17 cellular contexts compared by ENCODE assay signal in the genomic region with DNA sequence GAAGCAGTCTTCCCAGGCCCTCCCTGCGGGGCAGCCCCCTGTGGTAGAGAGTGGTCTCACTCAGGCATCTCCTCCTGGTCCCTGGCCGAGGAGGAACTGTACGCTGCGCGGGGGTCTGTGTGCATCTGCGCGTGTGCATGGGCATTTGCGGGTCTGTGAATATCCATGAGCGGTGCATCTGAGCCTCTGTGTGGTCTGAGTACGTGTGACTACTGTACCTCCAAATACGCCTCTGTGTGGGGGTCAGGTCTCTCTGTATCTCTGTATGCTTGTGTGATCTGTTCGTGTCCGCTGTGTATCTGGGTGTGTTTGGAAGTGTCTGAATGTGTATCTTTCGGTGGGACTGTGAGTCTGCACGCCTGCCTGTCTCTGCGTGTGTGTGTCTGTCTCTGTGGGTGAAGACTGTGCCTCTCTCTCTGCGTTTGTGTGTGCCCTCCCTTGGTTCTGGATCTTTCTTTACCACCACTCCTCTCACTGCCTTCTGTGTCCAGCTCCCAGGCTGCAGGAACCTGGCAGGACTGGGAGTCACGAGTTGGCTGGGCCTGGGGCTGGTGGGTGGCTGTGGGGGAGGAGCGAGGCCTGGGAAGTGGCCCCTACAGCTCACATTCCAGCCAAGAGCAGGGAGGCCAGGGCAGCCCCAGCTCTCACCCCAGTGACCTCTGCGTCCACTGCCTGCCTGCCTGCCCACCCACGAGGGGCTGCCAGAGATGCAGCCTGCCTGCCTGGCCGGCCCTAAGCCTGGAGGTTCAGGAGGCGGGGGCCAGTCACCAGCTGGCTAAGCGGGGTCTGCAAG. TPM values are rescaled to one million over a fixed set of nuclear protein-coding genes. Genes with fewer than 3 reads are reported as not detected.
A peak's percentile ranks its signal among the peaks of the same experiment; 100 is the strongest.
DNase-seq lines count a peak whose midpoint lies in the region; ATAC-seq and TF ChIP-seq lines count a peak whose summit lies in the region.
"Had no signal": no experiment of that assay in that cellular context is flagged by ENCODE, and none has a peak within 500 bp of the region (broad histone marks: within the 10 kb centered on the region; RNA-seq: fewer than 3 reads in every experiment).

No MANE protein-coding gene starts in this region.

- TF ChIP-seq CTCF in psoas muscle (IDR thresholded peaks at IDR 0.05) = no peak
- no peak for TF ChIP-seq CTCF in CD14-positive monocyte (IDR thresholded peaks at IDR 0.05)

- no peaks in the 10 kb centered on the region for H3K9me3 ChIP-seq in SJCRH30 (replicated peaks)
- H3K9me3 ChIP-seq in iPS-18c (ENCODE audit: control insufficient read depth, insufficient read depth, low read length) = no peaks in the 10 kb centered on the region
- H3K9me3 ChIP-seq in psoas muscle = no peaks in the 10 kb centered on the region
- H3K9me3 ChIP-seq: transverse colon had no signal

- peak overlapping the region; percentile 96 for H3K4me3 ChIP-seq in SJCRH30
- peak overlapping the region; percentile 57; the same call in 1 of the 2 replicates for H3K4me3 ChIP-seq in iPS-18c (ENCODE audit: insufficient read depth, low read depth, low read length)
- peak overlapping the region; percentile 66 for H3K4me3 ChIP-seq in psoas muscle

- peaks cover 9% of the 10 kb centered on the region for H3K27me3 Mint-ChIP-seq in T-helper 1 cell treated with Interleukin-12 subunit alpha and Interleukin-12 subunit beta and Interleukin-4 antibody, amounts not matched to agents 30 μg/mL and 1 μg/mL, for 36 hours (ENCODE audit: low read depth)
- H3K27me3 Mint-ChIP-seq in CD14-positive monocyte (ENCODE audit: low read depth in 3 of 3) = peaks cover 13 to 34% (median 20%) of the 10 kb centered on the region in 3 donors

- no peak overlapping the region for H3K27ac Mint-ChIP-seq in T-helper 1 cell treated with Interleukin-12 subunit alpha and Interleukin-12 subunit beta and Interleukin-4 antibody, amounts not matched to agents 30 μg/mL and 1 μg/mL, for 36 hours
- peak overlapping the region in 1 of 7 donors; percentile 0 for H3K27ac Mint-ChIP-seq in CD14-positive monocyte

- H3K4me1 Mint-ChIP-seq in T-helper 1 cell treated with Interleukin-12 subunit alpha and Interleukin-12 subunit beta and Interleukin-4 antibody, amounts not matched to agents 30 μg/mL and 1 μg/mL, for 36 hours (ENCODE audit: low read depth) = no peaks in the 10 kb centered on the region
- H3K4me1 Mint-ChIP-seq in CD14-positive monocyte = peaks cover 11% of the 10 kb centered on the region

- no peaks in the 10 kb centered on the region for H3K36me3 Mint-ChIP-seq in T-helper 1 cell treated with Interleukin-12 subunit alpha and Interleukin-12 subunit beta and Interleukin-4 antibody, amounts not matched to agents 30 μg/mL and 1 μg/mL, for 36 hours (ENCODE audit: low read depth)
- no peaks in the 10 kb centered on the region for H3K36me3 Mint-ChIP-seq in CD14-positive monocyte

- ATAC-seq in psoas muscle = no peak
- no peak for ATAC-seq in GM19455 (IDR thresholded peaks at IDR 0.05; ENCODE audit: unreplicated experiment)
- no peak for ATAC-seq in HG02610 (IDR thresholded peaks at IDR 0.05; ENCODE audit: unreplicated experiment)

- DNase-seq in T-helper 1 cell (no peak), SJCRH30 (peak in 1 of 2 experiments; percentile 53), psoas muscle (peak in 1 of 2 donors; percentile 50), CD14-positive monocyte (ENCODE audit: low spot score) (no peak)
- DNase-seq: 8988T; activated CD4-positive, CD25-positive, alpha-beta regulatory T cell; activated T-cell treated with anti-CD3 and anti-CD28 coated beads, Interleukin-2, amount 50 U/mL, for 4 hours; effector CD4-positive, alpha-beta T cell; foreskin fibroblast; NCI-H2029 treated with DMSO at 0.1 percent for 48 hours; NK-92 treated with Interleukin-12 subunit alpha and Interleukin-12 subunit beta, amount 100 ng/mL, for 24 hours; transverse colon had no signal

- H3K27ac ChIP-seq in SJCRH30 = peak overlapping the region; percentile 50; the same call in 1 of the 2 replicates
- no peak overlapping the region for H3K27ac ChIP-seq in psoas muscle
- H3K27ac ChIP-seq: SK-N-MC had no signal

- no peaks in the 10 kb centered on the region for H3K9me3 Mint-ChIP-seq in T-helper 1 cell treated with Interleukin-12 subunit alpha and Interleukin-12 subunit beta and Interleukin-4 antibody, amounts not matched to agents 30 μg/mL and 1 μg/mL, for 36 hours
- peaks cover 0 to 3% (median 0%) of the 10 kb centered on the region in 7 donors for H3K9me3 Mint-ChIP-seq in CD14-positive monocyte
- H3K9me3 Mint-ChIP-seq: activated T-cell treated with anti-CD3 and anti-CD28 coated beads, Interleukin-2, amount 50 U/mL, for 4 hours had no signal

- H3K4me1 ChIP-seq in SJCRH30 = peaks cover 39% of the 10 kb centered on the region
- H3K4me1 ChIP-seq in psoas muscle = no peaks in the 10 kb centered on the region

- peak overlapping the region; percentile 52 for H3K4me3 Mint-ChIP-seq in T-helper 1 cell treated with Interleukin-12 subunit alpha and Interleukin-12 subunit beta and Interleukin-4 antibody, amounts not matched to agents 30 μg/mL and 1 μg/mL, for 36 hours
- peak overlapping the region in 1 of 2 donors; percentile 43 for H3K4me3 Mint-ChIP-seq in CD14-positive monocyte

- no peaks in the 10 kb centered on the region for H3K27me3 ChIP-seq in SJCRH30
- no peaks in the 10 kb centered on the region for H3K27me3 ChIP-seq in psoas muscle (ENCODE audit: insufficient read depth in 3 of 3, low read length in 2 of 3)
- H3K27me3 ChIP-seq: transverse colon had no signal

- H3K36me3 ChIP-seq in SJCRH30 (peaks cover 26% of the 10 kb centered on the region), psoas muscle (ENCODE audit: insufficient read depth in 1 of 2, low read depth in 1 of 2) (no peaks in the 10 kb centered on the region)
- H3K36me3 ChIP-seq: transverse colon had no signal

- 86 to 89% (median 88%) methylated on average over 24 of the region's 24 CpGs for WGBS in psoas muscle, 3 donors

- intact Hi-C loops in psoas muscle (cut with DNase I) = no loop called here
- intact Hi-C loops in CD14-positive monocyte (cut with micrococcal nuclease) = no loop called here

RNA-seq across cellular contexts. Expression of gene PGF, which starts 1.1 kb away (rescaled TPM):
- total RNA-seq in SJCRH30 (2014; rRNA removed; shearing (Covaris generic)) = 115 and 120 TPM in 2 replicates
- total RNA-seq in psoas muscle = 1 to 10 TPM; 4.1 to 9.8 (median 8.1) TPM
- polyA plus RNA-seq in psoas muscle (1 to 10 TPM; 2.5 to 9.2 (median 2.6) TPM), CD14-positive monocyte (not detected)

RNA-seq across cellular contexts. Expression of gene RPS6KL1, which starts 33.4 kb away (rescaled TPM):
- 1.8 TPM in 2 replicates for total RNA-seq in SJCRH30 (2014; rRNA removed; shearing (Covaris generic))
- total RNA-seq in psoas muscle = 10 to 100 TPM; 23.0 to 34.1 (median 28.1) TPM
- polyA plus RNA-seq in psoas muscle = 10 to 100 TPM in 2 of 3 donors, 1 to 10 TPM in 1; 9.4 to 25.6 (median 11.1) TPM
- not detected for polyA plus RNA-seq in CD14-positive monocyte

RNA-seq across cellular contexts. Expression of gene EIF2B2, which starts 46.2 kb away (rescaled TPM):
- total RNA-seq in SJCRH30 (2014; rRNA removed; shearing (Covaris generic)) = 56.8 and 64.7 TPM in 2 replicates
- 10 to 100 TPM; 44.5 to 68.9 (median 54.6) TPM for total RNA-seq in psoas muscle
- 10 to 100 TPM; 64.4 to 91.9 (median 74.8) TPM for polyA plus RNA-seq in psoas muscle
- 10 to 100 TPM; 20.8 to 26.3 TPM for polyA plus RNA-seq in CD14-positive monocyte

Comparison
In these comparisons a context has a peak if more than half of its experiments do, and no peak if none do; other contexts are left out.
1. RNA of gene PGF, which starts 1.1 kb away (total RNA-seq): 115 to 120 TPM in SJCRH30; 4.1 to 9.8 TPM in psoas muscle; every median in the first group is over 10 times any median in the second.
2. Peak in every context shown above with its lines, with median percentiles within 50 percentile points of each other: H3K4me3 ChIP-seq.